Comparison of ENCODE assay signal across 8 cellular contexts in the genomic region with DNA sequence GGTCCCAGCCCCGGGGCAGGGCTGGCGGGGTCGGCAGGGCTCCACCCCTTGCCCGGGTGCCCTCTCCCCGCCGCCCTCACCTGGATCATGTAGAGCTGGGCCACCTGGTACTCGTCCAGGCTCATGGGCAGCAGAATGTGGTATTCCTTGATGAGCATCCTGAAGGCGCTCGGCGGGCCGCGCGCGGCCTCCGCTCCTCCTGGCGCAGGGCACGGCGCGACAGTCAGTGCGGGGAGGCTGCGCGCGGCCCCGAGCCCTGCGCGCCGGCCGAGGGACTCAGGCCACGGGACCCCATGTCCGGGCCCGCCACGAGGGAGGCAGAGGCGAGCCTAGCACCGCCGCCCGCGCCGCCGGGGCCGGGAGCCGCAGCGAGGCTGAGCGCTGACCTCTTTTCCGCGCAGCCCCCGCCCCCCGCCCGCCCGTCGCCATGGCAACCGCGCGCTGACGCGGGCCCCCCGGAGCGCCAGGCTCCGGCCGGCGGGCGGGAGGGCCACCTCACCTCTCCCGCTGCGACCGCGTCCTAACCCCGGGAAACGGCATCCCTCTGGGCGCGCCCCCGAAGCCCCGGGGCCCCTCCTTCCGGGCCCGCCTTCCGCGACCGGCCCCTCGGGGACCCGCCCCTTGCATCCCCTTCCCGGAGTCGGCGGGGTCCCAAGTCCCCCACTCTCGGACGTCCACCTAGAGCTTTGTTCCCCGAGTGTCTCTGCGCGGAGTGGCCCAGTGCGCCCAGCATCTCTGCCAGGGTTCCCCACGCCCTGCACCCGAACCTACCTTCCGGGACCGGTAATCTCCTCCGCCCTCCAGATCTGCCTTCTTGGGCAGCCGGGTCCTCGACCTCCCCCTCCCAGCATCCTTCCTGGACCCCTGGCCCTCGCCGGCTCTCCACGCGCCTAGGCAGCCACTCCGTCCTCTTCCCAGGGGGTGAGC. TPM values are rescaled to one million over a fixed set of nuclear protein-coding genes. Genes with fewer than 3 reads are reported as not detected.
DNase-seq lines count a peak whose midpoint lies in the region; ATAC-seq and TF ChIP-seq lines count a peak whose summit lies in the region.

No MANE protein-coding gene starts in this region.

- H3K27ac Mint-ChIP-seq in natural killer cell, result peak overlapping the region; percentile 95 to 97

- DNase-seq in HT-29 (ENCODE audit: low spot score), result peak; percentile 21
- DNase-seq in natural killer cell, result peak; percentile 47
- no peak for DNase-seq in NAMALWA (ENCODE audit: low spot score)

- TF ChIP-seq CTCF in WI38 (IDR thresholded peaks at IDR 0.05; ENCODE audit: low read depth, low read length) (no peak), natural killer cell (IDR thresholded peaks at IDR 0.05) (no peak)

- no peaks in the 10 kb centered on the region for H3K9me3 Mint-ChIP-seq in natural killer cell

- peaks cover 40 to 63% of the 10 kb centered on the region in 2 donors for H3K4me1 Mint-ChIP-seq in natural killer cell

- ATAC-seq in natural killer cell (no peak), HG02884 (IDR thresholded peaks at IDR 0.05; ENCODE audit: unreplicated experiment) (no peak), GM19328 (IDR thresholded peaks at IDR 0.05; ENCODE audit: unreplicated experiment) (no peak)

- peak overlapping the region; percentile 91 to 100 (median 99) for H3K4me2 ChIP-seq in BLaER1 treated with 17β-estradiol and CSF1 and Interleukin-3, amounts not matched to agents 10 nM and 100 nM

- H3K9me3 ChIP-seq in BLaER1 treated with 17β-estradiol and CSF1 and Interleukin-3, amounts not matched to agents 10 nM and 100 nM (replicated peaks in 1 of 11), result peaks cover 0 to 7% (median 0%) of the 10 kb centered on the region in 11 experiments; a peak in 1 of 22 replicates
- no peaks in the 10 kb centered on the region for H3K9me3 ChIP-seq in endocrine pancreas (ENCODE audit: control insufficient read depth, low read length)

- peaks cover 26 to 71% (median 47%) of the 10 kb centered on the region in 11 experiments; a peak in 21 of 22 replicates for H4K20me1 ChIP-seq in BLaER1 treated with 17β-estradiol and CSF1 and Interleukin-3, amounts not matched to agents 10 nM and 100 nM

- H3K27me3 ChIP-seq in BLaER1 treated with 17β-estradiol and CSF1 and Interleukin-3, amounts not matched to agents 10 nM and 100 nM, result peaks cover 0 to 13% (median 9%) of the 10 kb centered on the region in 11 experiments; a peak in 9 of 22 replicates
- H3K27me3 ChIP-seq in endocrine pancreas (ENCODE audit: control insufficient read depth, insufficient read depth, low read length), result no peaks in the 10 kb centered on the region

- peak overlapping the region; percentile 75 to 88 (median 84) for H3K9ac ChIP-seq in BLaER1 treated with 17β-estradiol and CSF1 and Interleukin-3, amounts not matched to agents 10 nM and 100 nM
- H3K9ac ChIP-seq in endocrine pancreas (ENCODE audit: control insufficient read depth, insufficient read depth, low read length), result peak overlapping the region; percentile 61

- peaks cover 67 to 75% (median 70%) of the 10 kb centered on the region in 10 experiments for H3K4me1 ChIP-seq in BLaER1 treated with 17β-estradiol and CSF1 and Interleukin-3, amounts not matched to agents 10 nM and 100 nM
- no peaks in the 10 kb centered on the region for H3K4me1 ChIP-seq in endocrine pancreas (ENCODE audit: control insufficient read depth, insufficient read depth, low read length)

- intact Hi-C loops in natural killer cell (cut with micrococcal nuclease), result loop anchor here (2.0 to 10.0 kb wide), 2 partner anchors 19 to 111 kb away; no protein-coding TSS in a partner anchor

- peak overlapping the region; percentile 55 to 81 (median 70) for H3K27ac ChIP-seq in BLaER1 treated with 17β-estradiol and CSF1 and Interleukin-3, amounts not matched to agents 10 nM and 100 nM

- H3K4me3 ChIP-seq in BLaER1 treated with 17β-estradiol and CSF1 and Interleukin-3, amounts not matched to agents 10 nM and 100 nM, result peak overlapping the region; percentile 81 to 96 (median 88)
- H3K4me3 ChIP-seq in WI38 (ENCODE audit: low read depth, low read length) (peak overlapping the region; percentile 71), endocrine pancreas (ENCODE audit: control insufficient read depth, insufficient read depth, low read length) (no peak overlapping the region)

- peak overlapping the region; percentile 92 for H3K4me3 Mint-ChIP-seq in natural killer cell

- H3K36me3 Mint-ChIP-seq in natural killer cell, result peaks cover 7% of the 10 kb centered on the region

- H3K36me3 ChIP-seq in BLaER1 treated with 17β-estradiol and CSF1 and Interleukin-3, amounts not matched to agents 10 nM and 100 nM, result peaks cover 23 to 43% (median 29%) of the 10 kb centered on the region in 11 experiments
- no peaks in the 10 kb centered on the region for H3K36me3 ChIP-seq in endocrine pancreas (ENCODE audit: control insufficient read depth, insufficient read depth, low read length)

- H3K27me3 Mint-ChIP-seq in natural killer cell (ENCODE audit: low read depth in 2 of 2), result no peaks in the 10 kb centered on the region

RNA-seq across cellular contexts. Expression of gene PITPNM1, which starts 0.9 kb away (rescaled TPM):
- total RNA-seq in HT-29 (2014; rRNA removed; shearing (Covaris generic)), result 60.8 and 67.1 TPM in 2 replicates
- total RNA-seq in natural killer cell, result 100 to 1,000 TPM in 2 of 3 donors, 10 to 100 TPM in 1; 99.9 to 135 (median 123) TPM

RNA-seq across cellular contexts. Expression of gene CDK2AP2, which starts 3.7 kb away (rescaled TPM):
- 99.2 and 102 TPM in 2 replicates for total RNA-seq in HT-29 (2014; rRNA removed; shearing (Covaris generic))
- 10 to 100 TPM; 57.9 to 67.7 (median 65.5) TPM for total RNA-seq in natural killer cell

RNA-seq across cellular contexts. Expression of gene CABP2, which starts 19.0 kb away (rescaled TPM):
- not detected in 2 replicates for total RNA-seq in HT-29 (2014; rRNA removed; shearing (Covaris generic))
- total RNA-seq in natural killer cell, result not detected

RNA-seq across cellular contexts. Expression of gene AIP, which starts 21.5 kb away (rescaled TPM):
- 149 and 151 TPM in 2 replicates for total RNA-seq in HT-29 (2014; rRNA removed; shearing (Covaris generic))
- 100 to 1,000 TPM in 1 of 3 donors, 10 to 100 TPM in 2; 93.3 to 113 (median 98.1) TPM for total RNA-seq in natural killer cell

RNA-seq across cellular contexts. Expression of gene TMEM134, which starts 35.2 kb away (rescaled TPM):
- total RNA-seq in HT-29 (2014; rRNA removed; shearing (Covaris generic)), result 42.5 and 67.7 TPM in 2 replicates
- 10 to 100 TPM; 57.8 to 65.7 (median 61.2) TPM for total RNA-seq in natural killer cell
